In the genomic region with DNA sequence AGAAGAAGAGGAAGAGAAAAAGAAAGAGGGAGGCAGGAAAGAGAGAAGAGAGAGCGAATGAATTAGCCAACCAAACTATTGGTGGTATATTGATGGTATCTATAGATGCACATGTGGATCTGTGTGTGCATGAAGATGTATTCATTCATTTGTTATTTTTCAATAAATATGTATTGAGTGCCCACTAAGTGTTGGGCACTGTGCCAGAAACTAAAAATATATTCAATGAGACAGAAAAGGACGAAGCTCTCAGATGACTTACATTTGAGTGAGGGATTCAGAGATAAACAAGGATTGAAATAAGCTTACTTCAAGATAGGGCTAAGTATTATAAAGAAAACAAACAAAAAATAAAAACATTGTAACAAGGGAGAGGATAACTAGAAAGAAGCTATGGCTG, we compare ENCODE assay signal across 17 cellular contexts.
A peak's percentile ranks its signal among the peaks of the same experiment; 100 is the strongest.
DNase-seq lines count a peak whose midpoint lies in the region; ATAC-seq, FAIRE-seq and TF ChIP-seq lines count a peak whose summit lies in the region.
"Had no signal": no experiment of that assay in that cellular context is flagged by ENCODE, and none has a peak within 500 bp of the region (broad histone marks: within the 10 kb centered on the region; RNA-seq: fewer than 3 reads in every experiment).

No MANE protein-coding gene starts in this region.

- peak overlapping the region; percentile 94 for H3K27ac Mint-ChIP-seq in activated naive CD4-positive, alpha-beta T cell treated with anti-CD3 and anti-CD28 coated beads, Interleukin-2, amount 50 U/mL, for 24 hours
- H3K27ac Mint-ChIP-seq in activated T-helper 17 cell treated with anti-CD3 and anti-CD28 coated beads, Interleukin-2, amount 50 U/mL, for 72 hours: peak overlapping the region; percentile 2
- H3K27ac Mint-ChIP-seq: B cell had no signal

- peak; percentile 17 for FAIRE-seq in urothelium cell line (lab: Jason Lieb, UNC)
- FAIRE-seq: A204.1, GM12878, GM18507, H54 had no signal

- H3K36me3 Mint-ChIP-seq in activated naive CD4-positive, alpha-beta T cell treated with anti-CD3 and anti-CD28 coated beads, Interleukin-2, amount 50 U/mL, for 24 hours: peaks cover 26% of the 10 kb centered on the region
- H3K36me3 Mint-ChIP-seq in activated T-helper 17 cell treated with anti-CD3 and anti-CD28 coated beads, Interleukin-2, amount 50 U/mL, for 72 hours (ENCODE audit: low read depth): no peaks in the 10 kb centered on the region
- H3K36me3 Mint-ChIP-seq: CD4-positive, alpha-beta memory T cell had no signal

- H3K27me3 Mint-ChIP-seq in activated naive CD4-positive, alpha-beta T cell treated with anti-CD3 and anti-CD28 coated beads, Interleukin-2, amount 50 U/mL, for 24 hours: no peaks in the 10 kb centered on the region
- no peaks in the 10 kb centered on the region for H3K27me3 Mint-ChIP-seq in activated T-helper 17 cell treated with anti-CD3 and anti-CD28 coated beads, Interleukin-2, amount 50 U/mL, for 72 hours
- H3K27me3 Mint-ChIP-seq: B cell had no signal

- POLR2A ChIA-PET in HEK293 (lab: Yijun Ruan, JAX): no interaction called here

- peaks cover 14% of the 10 kb centered on the region for H3K9me3 Mint-ChIP-seq in activated naive CD4-positive, alpha-beta T cell treated with anti-CD3 and anti-CD28 coated beads, Interleukin-2, amount 50 U/mL, for 24 hours
- no peaks in the 10 kb centered on the region for H3K9me3 Mint-ChIP-seq in activated T-helper 17 cell treated with anti-CD3 and anti-CD28 coated beads, Interleukin-2, amount 50 U/mL, for 72 hours

- ATAC-seq in activated T-helper 17 cell treated with anti-CD3 and anti-CD28 coated beads, Interleukin-2, amount 50 U/mL, for 72 hours (replicated peaks): no peak
- ATAC-seq in GM21515 (IDR thresholded peaks at IDR 0.05; ENCODE audit: unreplicated experiment): no peak
- ATAC-seq: GM12878, HCT116 had no signal

- H3K36me3 ChIP-seq in HEK293 (ENCODE audit: control insufficient read depth in 2 of 2, insufficient read depth in 1 of 2, low read length in 2 of 2): no peaks in the 10 kb centered on the region

- TF ChIP-seq CTCF in HEK293 (tag by site-specific recombination; IDR thresholded peaks at IDR 0.05): no peak

- no peak for DNase-seq in activated naive CD4-positive, alpha-beta T cell treated with Interleukin-2 at 50 U/mL for 16 hours
- DNase-seq in urothelium cell line (ENCODE audit: low spot score): no peak
- no peak for DNase-seq in glomerular visceral epithelial cell (ENCODE audit: extremely low spot score)
- DNase-seq: C1 segment of cervical spinal cord; CD4-positive, alpha-beta memory T cell; DMS79; GM23248 had no signal

- no peaks in the 10 kb centered on the region for H3K9me3 ChIP-seq in HEK293 (ENCODE audit: control insufficient read depth, insufficient read depth, low read depth, low read length)

- H3K4me3 ChIP-seq in HEK293 (ENCODE audit: low read depth, low read length): no peak overlapping the region
- H3K4me3 ChIP-seq: GM12878, GM23248 had no signal

- H3K4me1 ChIP-seq in HEK293 (ENCODE audit: control insufficient read depth, insufficient read depth, low read length): peaks cover 10% of the 10 kb centered on the region

- no peak overlapping the region for H3K27ac ChIP-seq in HEK293 (ENCODE audit: extremely low read depth, low read depth, low read length)
- H3K27ac ChIP-seq: GM23248 had no signal

- H3K4me3 Mint-ChIP-seq in activated naive CD4-positive, alpha-beta T cell treated with anti-CD3 and anti-CD28 coated beads, Interleukin-2, amount 50 U/mL, for 24 hours: no peak overlapping the region
- H3K4me3 Mint-ChIP-seq in activated T-helper 17 cell treated with anti-CD3 and anti-CD28 coated beads, Interleukin-2, amount 50 U/mL, for 72 hours: no peak overlapping the region
- H3K4me3 Mint-ChIP-seq: B cell had no signal

- CTCF ChIA-PET in HEK293 (lab: Yijun Ruan, JAX): no interaction called here

- H3K4me1 Mint-ChIP-seq in activated naive CD4-positive, alpha-beta T cell treated with anti-CD3 and anti-CD28 coated beads, Interleukin-2, amount 50 U/mL, for 24 hours: peaks cover 81% of the 10 kb centered on the region
- H3K4me1 Mint-ChIP-seq in activated T-helper 17 cell treated with anti-CD3 and anti-CD28 coated beads, Interleukin-2, amount 50 U/mL, for 72 hours: peaks cover 16% of the 10 kb centered on the region

TF ChIP-seq in HEK293, 187 proteins besides CTCF, POLR2A, EP300 and RAD21:
- TF ChIP-seq REPIN1 (tag by site-specific recombination; IDR thresholded peaks at IDR 0.05; ENCODE audit: low read depth) (no peak), ZNF354C (tag by site-specific recombination; IDR thresholded peaks at IDR 0.05; ENCODE audit: borderline replicate concordance, low read depth) (no peak), ZNF366 (tag by site-specific recombination; conservative IDR thresholded peaks at IDR 0.05) (peak; percentile 51), HOXA7 (CRISPR knock-in tag; IDR thresholded peaks at IDR 0.05; ENCODE audit: borderline replicate concordance) (no peak), ZXDB (tag by site-specific recombination; IDR thresholded peaks at IDR 0.05) (0 out of 2 replicates have a peak, but pooled peaks have one; percentile 10)
- TF ChIP-seq, protein P1, sequence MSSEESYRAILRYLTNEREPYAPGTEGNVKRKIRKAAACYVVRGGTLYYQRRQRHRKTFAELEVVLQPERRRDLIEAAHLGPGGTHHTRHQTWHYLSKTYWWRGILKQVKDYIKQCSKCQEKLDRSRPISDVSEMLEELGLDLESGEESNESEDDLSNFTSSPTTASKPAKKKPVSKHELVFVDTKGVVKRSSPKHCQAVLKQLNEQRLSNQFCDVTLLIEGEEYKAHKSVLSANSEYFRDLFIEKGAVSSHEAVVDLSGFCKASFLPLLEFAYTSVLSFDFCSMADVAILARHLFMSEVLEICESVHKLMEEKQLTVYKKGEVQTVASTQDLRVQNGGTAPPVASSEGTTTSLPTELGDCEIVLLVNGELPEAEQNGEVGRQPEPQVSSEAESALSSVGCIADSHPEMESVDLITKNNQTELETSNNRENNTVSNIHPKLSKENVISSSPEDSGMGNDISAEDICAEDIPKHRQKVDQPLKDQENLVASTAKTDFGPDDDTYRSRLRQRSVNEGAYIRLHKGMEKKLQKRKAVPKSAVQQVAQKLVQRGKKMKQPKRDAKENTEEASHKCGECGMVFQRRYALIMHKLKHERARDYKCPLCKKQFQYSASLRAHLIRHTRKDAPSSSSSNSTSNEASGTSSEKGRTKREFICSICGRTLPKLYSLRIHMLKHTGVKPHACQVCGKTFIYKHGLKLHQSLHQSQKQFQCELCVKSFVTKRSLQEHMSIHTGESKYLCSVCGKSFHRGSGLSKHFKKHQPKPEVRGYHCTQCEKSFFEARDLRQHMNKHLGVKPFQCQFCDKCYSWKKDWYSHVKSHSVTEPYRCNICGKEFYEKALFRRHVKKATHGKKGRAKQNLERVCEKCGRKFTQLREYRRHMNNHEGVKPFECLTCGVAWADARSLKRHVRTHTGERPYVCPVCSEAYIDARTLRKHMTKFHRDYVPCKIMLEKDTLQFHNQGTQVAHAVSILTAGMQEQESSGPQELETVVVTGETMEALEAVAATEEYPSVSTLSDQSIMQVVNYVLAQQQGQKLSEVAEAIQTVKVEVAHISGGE (tag by site-specific recombination; conservative IDR thresholded peaks at IDR 0.05; ENCODE audit: low read depth): no peak
